1 cellular context compared by ENCODE assay signal in the genomic region with DNA sequence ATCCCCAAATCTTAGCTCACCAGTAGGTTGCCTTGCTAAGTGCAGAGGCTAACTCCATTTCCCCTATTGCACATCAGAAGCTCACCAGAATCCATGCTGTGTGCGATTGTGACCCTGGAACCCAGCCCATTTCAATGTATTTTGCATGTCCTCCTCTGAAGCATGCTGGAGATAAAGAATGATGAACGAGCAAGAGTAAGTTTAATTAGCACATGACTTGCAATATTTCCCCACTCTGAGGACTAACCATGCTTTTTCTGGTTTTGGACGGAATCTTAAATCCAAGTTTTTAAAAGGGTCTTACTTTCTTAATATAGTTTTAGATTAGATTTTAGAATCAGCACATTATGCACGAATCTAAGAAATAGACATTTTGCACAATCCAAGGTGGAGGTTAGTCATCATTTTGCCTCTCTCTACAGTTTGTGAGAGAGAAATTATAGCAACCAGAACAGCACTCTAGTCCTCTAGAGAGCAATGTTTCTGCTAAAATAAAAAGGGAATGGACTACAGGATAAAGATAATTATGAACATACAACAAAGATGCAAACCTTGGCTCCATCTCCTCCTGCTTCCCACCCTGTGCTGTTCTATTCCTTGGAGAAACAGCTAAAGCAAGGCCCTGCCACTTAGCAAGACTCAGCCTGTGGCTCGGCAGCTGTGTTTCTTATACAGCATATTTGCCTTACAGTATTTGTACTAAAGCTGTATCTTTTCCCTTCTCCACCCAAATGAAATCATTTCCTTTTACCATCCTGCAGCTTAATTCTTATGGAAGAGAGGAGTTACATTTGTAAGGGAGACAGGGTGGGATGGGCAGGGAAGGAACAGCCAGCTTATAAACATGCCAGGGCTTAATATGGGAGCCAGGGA.
TF ChIP-seq lines count a peak whose summit lies in the region.

No MANE protein-coding gene starts in this region.

TF ChIP-seq in HepG2, 621 proteins besides CTCF, POLR2A, EP300 and RAD21:
- TF ChIP-seq NFKB2 (CRISPR knock-in tag; IDR thresholded peaks at IDR 0.05; ENCODE audit: borderline replicate concordance): no peak
- TF ChIP-seq NFE2L2 (IDR thresholded peaks at IDR 0.05; ENCODE audit: low read length): peak; percentile 55; the same call in 1 of the 2 replicates
TF ChIP-seq in HepG2: peak in this region for 1.
